Comparison of ENCODE assay signal across 27 cellular contexts in the genomic region with DNA sequence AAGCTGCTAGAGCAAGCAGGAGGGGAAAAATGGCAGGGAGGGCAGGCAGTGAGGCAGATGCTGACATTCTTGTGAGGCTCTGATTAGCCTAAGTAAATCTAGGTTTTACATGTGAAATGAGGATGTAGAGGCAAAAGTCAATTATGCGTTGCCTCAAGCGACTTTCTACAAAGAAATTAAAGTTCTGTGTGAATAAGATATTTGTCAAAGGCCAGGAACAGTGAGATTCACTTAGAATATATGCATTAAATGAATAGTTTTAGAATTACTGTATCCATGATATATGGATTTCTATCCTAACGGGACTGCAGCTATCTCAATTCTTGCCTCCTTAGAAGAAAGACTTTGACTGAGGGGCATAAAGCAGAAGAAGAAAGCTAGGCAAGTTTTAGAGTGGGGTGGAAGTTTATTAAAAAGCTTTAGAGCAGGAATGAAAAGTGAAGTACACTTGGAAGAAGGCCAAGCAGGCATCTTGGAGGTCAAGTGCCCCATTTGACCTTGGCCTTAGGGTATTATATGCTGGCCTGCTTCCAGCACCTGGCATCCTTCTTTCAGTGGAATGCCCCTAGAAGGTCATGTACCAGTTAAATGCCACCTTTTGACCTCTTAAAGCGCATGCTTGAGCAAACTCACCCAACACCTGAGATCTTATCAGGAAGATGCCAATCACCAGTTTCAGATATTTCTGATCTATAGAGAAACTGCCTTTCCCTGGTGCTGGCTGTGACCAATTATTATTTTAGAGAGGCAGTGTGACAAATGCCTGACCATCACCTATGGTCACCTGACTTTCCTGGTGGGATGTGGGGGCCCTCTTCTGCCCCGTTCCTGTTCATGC. TPM values are rescaled to one million over a fixed set of nuclear protein-coding genes. Genes with fewer than 3 reads are reported as not detected.
DNase-seq lines count a peak whose midpoint lies in the region; ATAC-seq, FAIRE-seq and TF ChIP-seq lines count a peak whose summit lies in the region.
"Had no signal": no experiment of that assay in that cellular context is flagged by ENCODE, and none has a peak within 500 bp of the region (broad histone marks: within the 10 kb centered on the region; RNA-seq: fewer than 3 reads in every experiment).

No MANE protein-coding gene starts in this region.

- DNase-seq in HCT116 (ENCODE audit: low read depth, low spot score) (no peak), PC-9 (peak; percentile 82 to 83), endothelial cell of umbilical vein (ENCODE audit: low read depth, low spot score) (no peak), sigmoid colon (no peak), posterior cingulate gyrus (no peak), colonic mucosa (no peak)
- DNase-seq: activated CD4-positive, alpha-beta T cell treated with anti-CD3 and anti-CD28 coated beads, Interleukin-2, amount 10 ng/mL, durations not matched to agents 24 days and 14 days; activated T-cell treated with anti-CD3 and anti-CD28 coated beads, Interleukin-2, amount 50 U/mL, for 4 hours; CD4-positive, alpha-beta T cell; effector CD4-positive, alpha-beta T cell; erythroblast; H7; naive thymus-derived CD4-positive, alpha-beta T cell; NCI-H1092 treated with DMSO at 0.1 percent for 48 hours; NCI-H2029; NCI-H226; occipital lobe; retina; SJCRH30; stimulated activated CD4-positive, alpha-beta T cell treated with anti-CD3 and anti-CD28 coated beads, Interleukin-12 subunit alpha, Interleukin-12 subunit beta, amount 100 ng/mL, for 4 hours had no signal

- H3K4me2 ChIP-seq in HCT116 (ENCODE audit: low read length) (no peak overlapping the region), PC-9 (peak overlapping the region; percentile 54), endothelial cell of umbilical vein (ENCODE audit: insufficient read depth, low read length) (no peak overlapping the region)

- no peak for TF ChIP-seq CTCF in HCT116 (IDR thresholded peaks at IDR 0.05 in 2 of 3, conservative IDR thresholded peaks at IDR 0.05 in 1 of 3; ENCODE audit: borderline replicate concordance in 1 of 3, insufficient read depth in 1 of 3, low read depth in 2 of 3, low read length in 2 of 3)
- TF ChIP-seq CTCF in PC-9 (conservative IDR thresholded peaks at IDR 0.05), result no peak
- TF ChIP-seq CTCF in endothelial cell of umbilical vein (IDR thresholded peaks at IDR 0.05; ENCODE audit: extremely low read depth in 1 of 2, insufficient read depth in 1 of 2, low read depth in 1 of 2, low read length in 2 of 2), result no peak
- TF ChIP-seq CTCF in sigmoid colon (IDR thresholded peaks at IDR 0.05), result no peak
- TF ChIP-seq CTCF in colonic mucosa (IDR thresholded peaks at IDR 0.05), result no peak

- peak overlapping the region; percentile 85 for H3K27ac Mint-ChIP-seq in stimulated activated memory B cell treated with anti-CD40 and anti-IgM and Interleukin-4, amounts not matched to agents 10 μg/mL and 1 μg/mL and 100 μg/mL, for 72 hours
- H3K27ac Mint-ChIP-seq: activated CD4-positive, alpha-beta T cell treated with anti-CD3 and anti-CD28 coated beads, Interleukin-2, amount 10 ng/mL, durations not matched to agents 24 days and 14 days; brain; CD4-positive, alpha-beta T cell; naive thymus-derived CD4-positive, alpha-beta T cell; stimulated activated naive CD8-positive, alpha-beta T cell treated with anti-CD3 and anti-CD28 coated beads, Interleukin-15, Interleukin-2, amounts not matched to agents 100 ng/mL and 50 ng/mL, for 24 hours; T-helper 1 cell treated with Interleukin-12 subunit alpha and Interleukin-12 subunit beta and Interleukin-4 antibody, amounts not matched to agents 30 μg/mL and 1 μg/mL, for 36 hours had no signal

- H3K27ac ChIP-seq in HCT116 (ENCODE audit: low read depth, low read length), result no peak overlapping the region
- H3K27ac ChIP-seq in PC-9, result peak overlapping the region; percentile 85
- H3K27ac ChIP-seq in endothelial cell of umbilical vein (ENCODE audit: insufficient read depth, low read depth, low read length), result no peak overlapping the region
- H3K27ac ChIP-seq in sigmoid colon, result no peak overlapping the region
- no peak overlapping the region for H3K27ac ChIP-seq in colonic mucosa
- H3K27ac ChIP-seq: HL-60, SJCRH30, tibial nerve had no signal

- no peak for FAIRE-seq in endothelial cell of umbilical vein (lab: Jason Lieb, UNC)

- H3K4me1 ChIP-seq in HCT116 (ENCODE audit: control insufficient read depth in 1 of 2, insufficient read depth in 2 of 2, low read length in 2 of 2) (peaks cover 0 to 5% of the 10 kb centered on the region in 2 experiments; a peak in 1 of 4 replicates), PC-9 (replicated peaks; ENCODE audit: insufficient read depth) (peaks cover 47% of the 10 kb centered on the region), endothelial cell of umbilical vein (ENCODE audit: control insufficient read depth, extremely low read depth, insufficient read depth, low read length) (peaks cover 45% of the 10 kb centered on the region), sigmoid colon (peaks cover 0 to 8% (median 3%) of the 10 kb centered on the region in 4 donors), colonic mucosa (no peaks in the 10 kb centered on the region)
- H3K4me1 ChIP-seq: SJCRH30 had no signal

- peaks cover 29% of the 10 kb centered on the region for H3F3A ChIP-seq in PC-9 (ENCODE audit: insufficient read depth, low read depth)

- no peaks in the 10 kb centered on the region for H4K20me1 ChIP-seq in HCT116 (ENCODE audit: insufficient read depth)
- H4K20me1 ChIP-seq in PC-9 (ENCODE audit: insufficient read depth), result no peaks in the 10 kb centered on the region
- H4K20me1 ChIP-seq in endothelial cell of umbilical vein (replicated peaks; ENCODE audit: control insufficient read depth, extremely low read depth, insufficient read depth, low read length), result no peaks in the 10 kb centered on the region

- no peaks in the 10 kb centered on the region for H3K9me3 ChIP-seq in HCT116 (ENCODE audit: control insufficient read depth in 1 of 2, insufficient read depth in 1 of 2, low read depth in 1 of 2, low read length in 2 of 2)
- H3K9me3 ChIP-seq in PC-9 (ENCODE audit: insufficient read depth, low read depth), result 0 out of 2 replicates have a peak, but pooled peaks cover 6% of the 10 kb centered on the region
- H3K9me3 ChIP-seq in endothelial cell of umbilical vein (replicated peaks; ENCODE audit: control insufficient read depth, insufficient read depth, low read length), result no peaks in the 10 kb centered on the region
- no peaks in the 10 kb centered on the region for H3K9me3 ChIP-seq in sigmoid colon
- H3K9me3 ChIP-seq in colonic mucosa, result no peaks in the 10 kb centered on the region
- H3K9me3 ChIP-seq: SJCRH30, tibial nerve had no signal

- H3K4me1 Mint-ChIP-seq in stimulated activated memory B cell treated with anti-CD40 and anti-IgM and Interleukin-4, amounts not matched to agents 10 μg/mL and 1 μg/mL and 100 μg/mL, for 72 hours, result peaks cover 62% of the 10 kb centered on the region

- TF ChIP-seq EP300 in sigmoid colon (IDR thresholded peaks at IDR 0.05), result no peak

- H3K79me2 ChIP-seq in HCT116 (ENCODE audit: insufficient read depth, low read length) (no peaks in the 10 kb centered on the region), PC-9 (ENCODE audit: low read depth) (no peaks in the 10 kb centered on the region), endothelial cell of umbilical vein (ENCODE audit: control insufficient read depth, insufficient read depth, low read length) (no peaks in the 10 kb centered on the region)

- H3K9me1 ChIP-seq in endothelial cell of umbilical vein (replicated peaks; ENCODE audit: control insufficient read depth, extremely low read depth, insufficient read depth, low read length), result no peaks in the 10 kb centered on the region

- H3K9ac ChIP-seq in HCT116 (ENCODE audit: low read length) (no peak overlapping the region), endothelial cell of umbilical vein (replicated peaks; ENCODE audit: extremely low read depth, insufficient read depth, low read length) (no peak overlapping the region), colonic mucosa (ENCODE audit: low read depth in 2 of 2, low read length in 2 of 2) (no peak overlapping the region)

- H3K4me3 ChIP-seq in HCT116 (replicated peaks in 1 of 2; ENCODE audit: low read depth in 1 of 2, low read length in 2 of 2), result no peak overlapping the region
- no peak overlapping the region; the same call in 1 of the 2 replicates for H3K4me3 ChIP-seq in PC-9
- H3K4me3 ChIP-seq in endothelial cell of umbilical vein (replicated peaks in 1 of 3; ENCODE audit: insufficient read depth in 1 of 3, low read depth in 1 of 3, low read length in 3 of 3), result no peak overlapping the region
- no peak overlapping the region for H3K4me3 ChIP-seq in sigmoid colon
- H3K4me3 ChIP-seq in colonic mucosa, result no peak overlapping the region
- H3K4me3 ChIP-seq: SJCRH30, tibial nerve had no signal

- H3K4me3 Mint-ChIP-seq in stimulated activated memory B cell treated with anti-CD40 and anti-IgM and Interleukin-4, amounts not matched to agents 10 μg/mL and 1 μg/mL and 100 μg/mL, for 72 hours, result no peak overlapping the region
- H3K4me3 Mint-ChIP-seq: activated CD4-positive, alpha-beta T cell treated with anti-CD3 and anti-CD28 coated beads, Interleukin-2, amount 10 ng/mL, durations not matched to agents 24 days and 14 days; activated T-cell treated with anti-CD3 and anti-CD28 coated beads, Interleukin-2, amount 50 U/mL, for 4 hours; brain; CD4-positive, alpha-beta T cell; naive thymus-derived CD4-positive, alpha-beta T cell; stimulated activated naive CD8-positive, alpha-beta T cell treated with anti-CD3 and anti-CD28 coated beads, Interleukin-15, Interleukin-2, amounts not matched to agents 100 ng/mL and 50 ng/mL, for 24 hours; T-helper 1 cell treated with Interleukin-12 subunit alpha and Interleukin-12 subunit beta and Interleukin-4 antibody, amounts not matched to agents 30 μg/mL and 1 μg/mL, for 36 hours had no signal

- RAD21 ChIA-PET in HCT116 (lab: Charles Lee; ENCODE audit: low non-redundant PET in 1 of 2, low total read pairs in 2 of 2, uncharacterized antibody in 2 of 2, unreplicated experiment in 2 of 2), result no interaction called here

- ATAC-seq in HCT116, result no peak
- ATAC-seq in stimulated activated memory B cell treated with anti-CD40 and anti-IgM and Interleukin-4, amounts not matched to agents 10 μg/mL and 1 μg/mL and 100 μg/mL, for 72 hours, result no peak
- ATAC-seq: activated T-cell treated with anti-CD3 and anti-CD28 coated beads, Interleukin-2, amount 50 U/mL, for 4 hours; left lobe of liver; naive thymus-derived CD4-positive, alpha-beta T cell had no signal

- no peaks in the 10 kb centered on the region for H3K36me3 Mint-ChIP-seq in stimulated activated memory B cell treated with anti-CD40 and anti-IgM and Interleukin-4, amounts not matched to agents 10 μg/mL and 1 μg/mL and 100 μg/mL, for 72 hours
- H3K36me3 Mint-ChIP-seq: brain; naive thymus-derived CD4-positive, alpha-beta T cell had no signal

- BruUV-seq in HCT116 (replicated peaks; lab: Mats Ljungman, UMichigan), result no TSS peak
- no TSS peak for BruUV-seq in PC-9 (replicated peaks; lab: Mats Ljungman, UMichigan)
- no TSS peak for BruUV-seq in endothelial cell of umbilical vein (replicated peaks; lab: Mats Ljungman, UMichigan)

- TF ChIP-seq POLR2A in HCT116 (IDR thresholded peaks at IDR 0.05; ENCODE audit: borderline replicate concordance, extremely low read depth, insufficient read depth, insufficient read length) (no peak), endothelial cell of umbilical vein (IDR thresholded peaks at IDR 0.05; ENCODE audit: low read depth, low read length) (no peak), sigmoid colon (IDR thresholded peaks at IDR 0.05) (no peak)

- intact Hi-C loops in HCT116 (cut with micrococcal nuclease), result no loop called here
- intact Hi-C loops in PC-9 (cut with micrococcal nuclease; ENCODE audit: unreplicated experiment), result loop anchor here (5.0 to 10.0 kb wide), 8 partner anchors 95 to 725 kb away; partner anchors contain the start of gene IL1RAP
- intact Hi-C loops in endothelial cell of umbilical vein (cut with micrococcal nuclease), result loop anchor here (5.0 to 10.0 kb wide), 2 partner anchors 175 to 1168 kb away; no protein-coding TSS in a partner anchor
- intact Hi-C loops in sigmoid colon (cut with DNase I), result no loop called here
- intact Hi-C loops in posterior cingulate gyrus (cut with DNase I), result no loop called here
- intact Hi-C loops in colonic mucosa (cut with DNase I), result loop anchor here (10.0 kb wide), 1 partner anchor 148 kb away; no protein-coding TSS in a partner anchor

- dilution Hi-C loops in endothelial cell of umbilical vein (cut with MboI; ENCODE audit: extremely low pct_ligation_motif_present, low sequenced_read_pairs), result no loop called here

- H3K36me3 ChIP-seq in HCT116 (ENCODE audit: control insufficient read depth in 1 of 2, insufficient read depth in 2 of 2, low read length in 2 of 2), result no peaks in the 10 kb centered on the region
- H3K36me3 ChIP-seq in PC-9 (ENCODE audit: low read depth), result no peaks in the 10 kb centered on the region
- H3K36me3 ChIP-seq in endothelial cell of umbilical vein (ENCODE audit: control insufficient read depth in 2 of 2, extremely low read depth in 1 of 2, insufficient read depth in 2 of 2, low read length in 2 of 2), result no peaks in the 10 kb centered on the region
- no peaks in the 10 kb centered on the region for H3K36me3 ChIP-seq in sigmoid colon
- H3K36me3 ChIP-seq in colonic mucosa, result no peaks in the 10 kb centered on the region
- H3K36me3 ChIP-seq: SJCRH30, tibial nerve had no signal

- H3K27me3 ChIP-seq in HCT116 (ENCODE audit: insufficient read depth, low read length) (no peaks in the 10 kb centered on the region), PC-9 (ENCODE audit: insufficient read depth, low read depth) (no peaks in the 10 kb centered on the region), endothelial cell of umbilical vein (ENCODE audit: control insufficient read depth in 2 of 2, insufficient read depth in 2 of 2, low read length in 2 of 2) (no peaks in the 10 kb centered on the region), sigmoid colon (no peaks in the 10 kb centered on the region), colonic mucosa (no peaks in the 10 kb centered on the region)
- H3K27me3 ChIP-seq: SJCRH30, tibial nerve had no signal

- no peaks in the 10 kb centered on the region for H3K9me2 ChIP-seq in HCT116 (ENCODE audit: insufficient read depth)
- H3K9me2 ChIP-seq in PC-9 (ENCODE audit: insufficient read depth), result no peaks in the 10 kb centered on the region

- CTCF ChIA-PET in HCT116 (lab: Charles Lee) (no interaction called here), PC-9 (lab: Charles Lee) (interaction anchor here (0.6 kb wide), 1 partner anchor 541 kb away, joined by 5 read pairs; no protein-coding TSS in a partner anchor), endothelial cell of umbilical vein (lab: Charles Lee) (interaction anchor here (1.4 kb wide), 1 partner anchor 101 kb away, joined by 5 read pairs; no protein-coding TSS in a partner anchor)

- WGBS in sigmoid colon, 2 donors, result 89 to 91% methylated on average over 5 of the region's 5 CpGs

- H3K27me3 Mint-ChIP-seq in stimulated activated memory B cell treated with anti-CD40 and anti-IgM and Interleukin-4, amounts not matched to agents 10 μg/mL and 1 μg/mL and 100 μg/mL, for 72 hours, result no peaks in the 10 kb centered on the region
- H3K27me3 Mint-ChIP-seq: stimulated activated naive CD8-positive, alpha-beta T cell treated with anti-CD3 and anti-CD28 coated beads, Interleukin-15, Interleukin-2, amounts not matched to agents 100 ng/mL and 50 ng/mL, for 24 hours had no signal

- no peaks in the 10 kb centered on the region for H3K9me3 Mint-ChIP-seq in stimulated activated memory B cell treated with anti-CD40 and anti-IgM and Interleukin-4, amounts not matched to agents 10 μg/mL and 1 μg/mL and 100 μg/mL, for 72 hours
- H3K9me3 Mint-ChIP-seq: activated CD4-positive, alpha-beta T cell treated with anti-CD3 and anti-CD28 coated beads, Interleukin-2, amount 10 ng/mL, durations not matched to agents 24 days and 14 days; activated T-cell treated with anti-CD3 and anti-CD28 coated beads, Interleukin-2, amount 50 U/mL, for 4 hours; brain; CD4-positive, alpha-beta T cell; stimulated activated naive CD8-positive, alpha-beta T cell treated with anti-CD3 and anti-CD28 coated beads, Interleukin-15, Interleukin-2, amounts not matched to agents 100 ng/mL and 50 ng/mL, for 24 hours; T-helper 1 cell treated with Interleukin-12 subunit alpha and Interleukin-12 subunit beta and Interleukin-4 antibody, amounts not matched to agents 30 μg/mL and 1 μg/mL, for 36 hours had no signal

- POLR2A ChIA-PET in HCT116 (lab: Charles Lee) (no interaction called here), PC-9 (lab: Charles Lee; ENCODE audit: unreplicated experiment) (interaction anchor here (1.0 kb wide), 1 partner anchor 892 kb away, joined by 3 read pairs; no protein-coding TSS in a partner anchor), endothelial cell of umbilical vein (lab: Charles Lee) (no interaction called here)

- no peak for TF ChIP-seq RAD21 in HCT116 (IDR thresholded peaks at IDR 0.05; ENCODE audit: low read depth)

- H2AFZ ChIP-seq in HCT116 (ENCODE audit: low read depth, low read length, poor library complexity, severe bottlenecking), result peak overlapping the region; percentile 45
- no peak overlapping the region for H2AFZ ChIP-seq in PC-9
- H2AFZ ChIP-seq in endothelial cell of umbilical vein (ENCODE audit: low read depth, low read length), result peak overlapping the region; percentile 26

RNA-seq across cellular contexts. Expression of gene OSTN, which starts 38.2 kb away (rescaled TPM):
- not detected for total RNA-seq in HCT116 (2021; ENCODE audit: unreplicated experiment)
- polyA plus RNA-seq in HCT116 (2012), result not detected in 2 replicates
- not detected in 2 replicates for total RNA-seq in PC-9 (2021)
- not detected in 2 replicates for total RNA-seq in endothelial cell of umbilical vein
- polyA plus RNA-seq in endothelial cell of umbilical vein, result not detected in 2 replicates
- not detected in 2 replicates for polyA plus RNA-seq in endothelial cell of umbilical vein (2011; cell fraction: cytosol; rRNA removed)
- polyA plus RNA-seq in endothelial cell of umbilical vein (2011; cell fraction: nucleus; rRNA removed), result not detected in 2 replicates
- not detected in 2 replicates for polyA plus RNA-seq in endothelial cell of umbilical vein (2012)
- polyA minus RNA-seq in endothelial cell of umbilical vein, result not detected in 2 replicates
- polyA minus RNA-seq in endothelial cell of umbilical vein (2011; cell fraction: cytosol; rRNA and poly(A)+ RNA removed), result not detected
- not detected in 2 replicates for polyA minus RNA-seq in endothelial cell of umbilical vein (2011; cell fraction: nucleus; rRNA and poly(A)+ RNA removed)
- total RNA-seq in sigmoid colon, result under 1 TPM in 2 of 4 donors, not detected in 2; 0.36 to 0.82 TPM
- polyA plus RNA-seq in sigmoid colon, result not detected
- total RNA-seq in colonic mucosa, result not detected
- total RNA-seq: activated CD4-positive, alpha-beta T cell treated with anti-CD3 and anti-CD28 coated beads, Interleukin-2, amount 10 ng/mL, durations not matched to agents 24 days and 14 days; activated T-cell treated with anti-CD3 and anti-CD28 coated beads, Interleukin-2, amount 50 U/mL, for 4 hours; CD4-positive, alpha-beta T cell; H7; left lobe of liver; naive thymus-derived CD4-positive, alpha-beta T cell; SJCRH30; tibial nerve had no signal
- polyA plus RNA-seq: naive thymus-derived CD4-positive, alpha-beta T cell had no signal

Comparison
In these comparisons a context has a peak if more than half of its experiments do, and no peak if none do; other contexts are left out.
1. DNase-seq: peak in PC-9 (2 of 2); none in HCT116 (single experiment), endothelial cell of umbilical vein (single experiment), sigmoid colon (single experiment), posterior cingulate gyrus (0 of 10) and colonic mucosa (single experiment).
2. intact Hi-C loops: an anchor here in PC-9 (5.0 to 10.0 kb wide), endothelial cell of umbilical vein (5.0 to 10.0 kb wide) and colonic mucosa (10.0 kb wide); none called in HCT116, sigmoid colon and posterior cingulate gyrus.